Comparison of ENCODE assay signal across 12 cellular contexts in genomic region chr5:139960723-139961383, GRCh38.
DNase-seq lines count a peak whose midpoint lies in the region; ATAC-seq lines count a peak whose summit lies in the region.
"Had no signal": no experiment of that assay in that cellular context is flagged by ENCODE, and none has a peak within 500 bp of the region (broad histone marks: within the 10 kb centered on the region; RNA-seq: fewer than 3 reads in every experiment).

No MANE protein-coding gene starts in this region.

- H3K4me1 Mint-ChIP-seq in activated CD4-positive, alpha-beta T cell treated with anti-CD3 and anti-CD28 coated beads for 36 hours, result no peaks in the 10 kb centered on the region

- in situ Hi-C loops in HAP-1 (cut with MboI; ENCODE audit: low sequenced_read_pairs), result no loop called here

- no peak overlapping the region for H3K27ac Mint-ChIP-seq in activated CD4-positive, alpha-beta T cell treated with anti-CD3 and anti-CD28 coated beads for 36 hours

- no peaks in the 10 kb centered on the region for H3K36me3 ChIP-seq in HAP-1 (replicated peaks)
- H3K36me3 ChIP-seq: left lung, upper lobe of left lung had no signal

- POLR2A ChIA-PET in activated CD4-positive, alpha-beta T cell treated with anti-CD3 and anti-CD28 coated beads for 36 hours (lab: Charles Lee), result no interaction called here

- no peaks in the 10 kb centered on the region for H3K4me1 ChIP-seq in HAP-1
- H3K4me1 ChIP-seq: left lung, upper lobe of left lung had no signal

- no peaks in the 10 kb centered on the region for H3K9me3 Mint-ChIP-seq in activated CD4-positive, alpha-beta T cell treated with anti-CD3 and anti-CD28 coated beads for 36 hours (ENCODE audit: low read depth)

- peak; percentile 73 for ATAC-seq in activated CD4-positive, alpha-beta T cell treated with anti-CD3 and anti-CD28 coated beads for 36 hours
- ATAC-seq in GM21825 (IDR thresholded peaks at IDR 0.05; ENCODE audit: unreplicated experiment), result peak; percentile 67
- ATAC-seq in HG03354 (IDR thresholded peaks at IDR 0.05; ENCODE audit: poor library complexity, severe bottlenecking, unreplicated experiment), result peak; percentile 78
- ATAC-seq: left lung had no signal

- H3K4me3 ChIP-seq in HAP-1, result no peak overlapping the region
- H3K4me3 ChIP-seq: left lung, psoas muscle, upper lobe of left lung had no signal

- intact Hi-C loops in activated CD4-positive, alpha-beta T cell treated with anti-CD3 and anti-CD28 coated beads for 36 hours (cut with DNase I, micrococcal nuclease), result loop anchor here in 1 of 2 experiments (10.0 kb wide), 1 partner anchor 116 kb away; no protein-coding TSS in a partner anchor
- intact Hi-C loops in posterior vena cava (cut with DNase I), result no loop called here

- no peaks in the 10 kb centered on the region for H3K36me3 Mint-ChIP-seq in activated CD4-positive, alpha-beta T cell treated with anti-CD3 and anti-CD28 coated beads for 36 hours (ENCODE audit: low read depth)

- H3K27me3 Mint-ChIP-seq in activated CD4-positive, alpha-beta T cell treated with anti-CD3 and anti-CD28 coated beads for 36 hours, result no peaks in the 10 kb centered on the region

- H3K9me3 ChIP-seq in HAP-1, result no peaks in the 10 kb centered on the region
- H3K9me3 ChIP-seq: left lung, psoas muscle, upper lobe of left lung had no signal

- CTCF ChIA-PET in activated CD4-positive, alpha-beta T cell treated with anti-CD3 and anti-CD28 coated beads for 36 hours (lab: Charles Lee), result no interaction called here

- DNase-seq in activated CD4-positive, alpha-beta T cell treated with anti-CD3 and anti-CD28 coated beads for 36 hours, result peak; percentile 46
- no peak for DNase-seq in activated CD4-positive, alpha-beta T cell treated with anti-CD3 and anti-CD28 coated beads for 1 hour
- peak; percentile 35 for DNase-seq in posterior vena cava (ENCODE audit: low spot score)
- no peak for DNase-seq in NCI-H524 treated with DMSO at 0.1 percent for 48 hours (lab: John Stamatoyannopoulos, UW)
- DNase-seq in HAP-1 (ENCODE audit: low spot score in 2 of 2), result no peak
- no peak for DNase-seq in T1000 (lab: John Stamatoyannopoulos, UW)
- DNase-seq: activated gamma-delta T cell treated with Interleukin-2 at 50 U/mL for 16 hours, left lung, psoas muscle had no signal

- no peaks in the 10 kb centered on the region for H3K27me3 ChIP-seq in HAP-1 (ENCODE audit: low read depth)
- H3K27me3 ChIP-seq: left lung, upper lobe of left lung had no signal

- no peak overlapping the region for H3K4me3 Mint-ChIP-seq in activated CD4-positive, alpha-beta T cell treated with anti-CD3 and anti-CD28 coated beads for 36 hours

Comparison
In these comparisons a context has a peak if more than half of its experiments do, and no peak if none do; other contexts are left out.
1. DNase-seq: peak in activated CD4-positive, alpha-beta T cell treated with anti-CD3 and anti-CD28 coated beads for 36 hours (single experiment) and posterior vena cava (single experiment); none in activated CD4-positive, alpha-beta T cell treated with anti-CD3 and anti-CD28 coated beads for 1 hour (single experiment), NCI-H524 treated with DMSO at 0.1 percent for 48 hours (single experiment), HAP-1 (0 of 2) and T1000 (single experiment).
2. Peak in every context shown above with its lines, with median percentiles within 50 percentile points of each other: ATAC-seq.